Comparison of ENCODE assay signal across 26 cellular contexts in genomic region chr1:204145033-204145504, GRCh38. TPM values are rescaled to one million over a fixed set of nuclear protein-coding genes. Genes with fewer than 3 reads are reported as not detected.
"Had no signal": no experiment of that assay in that cellular context is flagged by ENCODE, and none has a peak within 500 bp of the region (broad histone marks: within the 10 kb centered on the region; RNA-seq: fewer than 3 reads in every experiment).

No MANE protein-coding gene starts in this region.

- H3K9me3 ChIP-seq: left ventricle myocardium inferior, pancreas, psoas muscle, right atrium auricular region, thyroid gland, upper lobe of right lung had no signal

- H3K27ac ChIP-seq: foreskin keratinocyte, left ventricle myocardium inferior, pancreas, psoas muscle, right atrium auricular region, thyroid gland, upper lobe of right lung had no signal

- H3K4me3 ChIP-seq: left ventricle myocardium inferior, pancreas, psoas muscle, right atrium auricular region, thyroid gland, upper lobe of right lung had no signal

- H3K9me3 Mint-ChIP-seq: activated CD4-positive, alpha-beta memory T cell treated with anti-CD3 and anti-CD28 coated beads for 36 hours; activated naive CD4-positive, alpha-beta T cell treated with anti-CD3 and anti-CD28 coated beads, Interleukin-2, amount 10 ng/mL, durations not matched to agents 7 days and 5 days; activated T-cell treated with anti-CD3 and anti-CD28 coated beads, Interleukin-2, amount 50 U/mL, for 72 hours; natural killer cell; stimulated activated naive CD8-positive, alpha-beta T cell treated with anti-CD3 and anti-CD28 coated beads, Interleukin-15, Interleukin-2, amounts not matched to agents 100 ng/mL and 50 ng/mL, for 24 hours; T-cell; T-helper 2 cell treated with Interferon-gamma antibody and Interleukin-4, amounts not matched to agents 5 μg/mL and 100 μg/mL, for 36 hours had no signal

- H3K36me3 ChIP-seq: left ventricle myocardium inferior, pancreas, right atrium auricular region, thyroid gland, upper lobe of right lung had no signal

- H3K36me3 Mint-ChIP-seq: activated naive CD4-positive, alpha-beta T cell treated with anti-CD3 and anti-CD28 coated beads, Interleukin-2, amount 10 ng/mL, durations not matched to agents 7 days and 5 days; natural killer cell had no signal

- H3K4me1 Mint-ChIP-seq: activated naive CD4-positive, alpha-beta T cell treated with anti-CD3 and anti-CD28 coated beads, Interleukin-2, amount 10 ng/mL, durations not matched to agents 7 days and 5 days; natural killer cell had no signal

- ATAC-seq: activated T-cell treated with anti-CD3 and anti-CD28 coated beads, Interleukin-2, amount 50 U/mL, for 72 hours; foreskin keratinocyte; natural killer cell; psoas muscle; T-cell; upper lobe of right lung had no signal

- H3K27me3 ChIP-seq: foreskin keratinocyte, pancreas, right atrium auricular region, thyroid gland, upper lobe of right lung had no signal

- H3K27me3 Mint-ChIP-seq: activated CD4-positive, alpha-beta memory T cell treated with anti-CD3 and anti-CD28 coated beads for 36 hours had no signal

- H3K4me1 ChIP-seq: foreskin keratinocyte, psoas muscle, upper lobe of right lung had no signal

- DNase-seq: activated CD4-positive, alpha-beta memory T cell treated with anti-CD3 and anti-CD28 coated beads for 36 hours; activated CD4-positive, alpha-beta T cell treated with anti-CD3 and anti-CD28 coated beads for 48 hours; activated effector memory CD4-positive, alpha-beta T cell treated with anti-CD3 and anti-CD28 coated beads, Interleukin-2, amount 50 U/mL, for 16 hours; activated naive CD4-positive, alpha-beta T cell treated with anti-CD3 and anti-CD28 coated beads, Interleukin-2, amount 10 ng/mL, durations not matched to agents 7 days and 5 days; activated T-cell treated with anti-CD3 and anti-CD28 coated beads, Interleukin-2, amount 50 U/mL, for 72 hours; effector CD4-positive, alpha-beta T cell; erythroblast; foreskin keratinocyte; left ventricle myocardium inferior; midbrain; natural killer cell; psoas muscle; stimulated activated CD4-positive, alpha-beta T cell treated with anti-CD3 and anti-CD28 coated beads, Interleukin-12 subunit alpha, Interleukin-12 subunit beta, amount 100 ng/mL, for 4 hours; stimulated activated CD4-positive, alpha-beta T cell treated with anti-CD3 and anti-CD28 coated beads, Interleukin-4, amount 100 ng/mL, for 4 hours; substantia nigra; T-cell; thyroid gland; upper lobe of right lung had no signal

- H3K4me3 Mint-ChIP-seq: activated CD4-positive, alpha-beta memory T cell treated with anti-CD3 and anti-CD28 coated beads for 36 hours; activated naive CD4-positive, alpha-beta T cell treated with anti-CD3 and anti-CD28 coated beads, Interleukin-2, amount 10 ng/mL, durations not matched to agents 7 days and 5 days; activated T-cell treated with anti-CD3 and anti-CD28 coated beads, Interleukin-2, amount 50 U/mL, for 72 hours; natural killer cell; stimulated activated naive CD8-positive, alpha-beta T cell treated with anti-CD3 and anti-CD28 coated beads, Interleukin-15, Interleukin-2, amounts not matched to agents 100 ng/mL and 50 ng/mL, for 24 hours; T-cell; T-helper 2 cell treated with Interferon-gamma antibody and Interleukin-4, amounts not matched to agents 5 μg/mL and 100 μg/mL, for 36 hours had no signal

RNA-seq across cellular contexts. Expression of gene REN, which starts 21.1 kb away (rescaled TPM):
- total RNA-seq: activated CD4-positive, alpha-beta memory T cell treated with anti-CD3 and anti-CD28 coated beads for 36 hours; activated T-cell treated with anti-CD3 and anti-CD28 coated beads, Interleukin-2, amount 50 U/mL, for 72 hours; cardiac septum; chondrocyte; foreskin keratinocyte; left ventricle myocardium inferior; natural killer cell; pancreas; psoas muscle; skeletal muscle tissue; T-cell; thyroid gland had no signal
- polyA plus RNA-seq: psoas muscle had no signal

RNA-seq across cellular contexts. Expression of gene KISS1, which starts 51.2 kb away (rescaled TPM):
- total RNA-seq: activated CD4-positive, alpha-beta memory T cell treated with anti-CD3 and anti-CD28 coated beads for 36 hours; activated T-cell treated with anti-CD3 and anti-CD28 coated beads, Interleukin-2, amount 50 U/mL, for 72 hours; cardiac septum; foreskin keratinocyte; glomerular endothelial cell; left ventricle myocardium inferior; natural killer cell; psoas muscle; right atrium auricular region; skeletal muscle tissue; T-cell; thyroid gland had no signal
- polyA plus RNA-seq: foreskin keratinocyte had no signal
